8 cellular contexts compared by ENCODE assay signal in genomic region chr16:87457724-87458423, GRCh38. TPM values are rescaled to one million over a fixed set of nuclear protein-coding genes. Genes with fewer than 3 reads are reported as not detected.
DNase-seq lines count a peak whose midpoint lies in the region; ATAC-seq lines count a peak whose summit lies in the region.

No MANE protein-coding gene starts in this region.

- H3K36me3 ChIP-seq in ACC112 (ENCODE audit: insufficient read depth, low read length) (peaks cover 7% of the 10 kb centered on the region; the same call in 1 of the 2 replicates), mesendoderm (ENCODE audit: control insufficient read depth, insufficient read depth, low read length) (peaks cover 2% of the 10 kb centered on the region)

- H2BK15ac ChIP-seq in mesendoderm (replicated peaks; ENCODE audit: low read depth), result no peak overlapping the region

- H4K5ac ChIP-seq in mesendoderm (ENCODE audit: low read length), result no peak overlapping the region

- ATAC-seq in HG02981 (IDR thresholded peaks at IDR 0.05; ENCODE audit: unreplicated experiment) (no peak), GM19455 (IDR thresholded peaks at IDR 0.05; ENCODE audit: unreplicated experiment) (no peak)

- DNase-seq in HS-5 (ENCODE audit: low read depth) (peak; percentile 79), mesendoderm (peak; percentile 85), NCI-H748 (lab: John Stamatoyannopoulos, UW; ENCODE audit: unreplicated experiment) (no peak), cortex of kidney (lab: John Stamatoyannopoulos, UW) (no peak)

- no peak overlapping the region for H4K8ac ChIP-seq in mesendoderm (ENCODE audit: low read depth, low read length)

- no peaks in the 10 kb centered on the region for H3K27me3 Mint-ChIP-seq in activated naive CD8-positive, alpha-beta T cell

- H2AK5ac ChIP-seq in mesendoderm (ENCODE audit: low read length), result no peak overlapping the region

- WGBS in mesendoderm (ENCODE audit: extremely low coverage, insufficient coverage, low lambda C conversion rate), result no CpG with 5 or more reads among the region's 22 CpGs

- H3K4ac ChIP-seq in mesendoderm (ENCODE audit: low read depth, low read length), result no peak overlapping the region

- H3K27ac ChIP-seq in ACC112 (ENCODE audit: low read depth, low read length) (peak overlapping the region; percentile 92), mesendoderm (ENCODE audit: low read depth, low read length) (no peak overlapping the region)

- H3K27ac Mint-ChIP-seq in activated naive CD8-positive, alpha-beta T cell, result peak overlapping the region; percentile 84

- no peak overlapping the region for H3K56ac ChIP-seq in mesendoderm (ENCODE audit: low read length)

- H3K4me1 ChIP-seq in ACC112 (ENCODE audit: control insufficient read depth, insufficient read depth, low read length, unreplicated experiment) (peaks cover 23% of the 10 kb centered on the region), mesendoderm (ENCODE audit: control insufficient read depth, low read depth, low read length) (no peaks in the 10 kb centered on the region)

- H3K79me1 ChIP-seq in mesendoderm (ENCODE audit: low read length), result peaks cover 5% of the 10 kb centered on the region

- no peak overlapping the region for H2BK120ac ChIP-seq in mesendoderm (ENCODE audit: low read depth, low read length)

- peaks cover 29% of the 10 kb centered on the region for H3K4me1 Mint-ChIP-seq in activated naive CD8-positive, alpha-beta T cell (ENCODE audit: low read depth)

- H3K9ac ChIP-seq in mesendoderm (ENCODE audit: low read length), result no peak overlapping the region

- H2BK5ac ChIP-seq in mesendoderm (ENCODE audit: low read length), result no peak overlapping the region

- H3K27me3 ChIP-seq in ACC112 (ENCODE audit: insufficient read depth, low read length) (no peaks in the 10 kb centered on the region), mesendoderm (ENCODE audit: insufficient read depth, low read length, poor library complexity) (no peaks in the 10 kb centered on the region)

- H3K36me3 Mint-ChIP-seq in activated naive CD8-positive, alpha-beta T cell, result peaks cover 2% of the 10 kb centered on the region

- peak overlapping the region; percentile 41 for H3K4me3 Mint-ChIP-seq in activated naive CD8-positive, alpha-beta T cell

- H3K9me3 Mint-ChIP-seq in activated naive CD8-positive, alpha-beta T cell (ENCODE audit: low read depth), result no peaks in the 10 kb centered on the region

- H2AFZ ChIP-seq in ACC112 (ENCODE audit: low read length, unreplicated experiment), result no peak overlapping the region

- no peak overlapping the region for H3K23ac ChIP-seq in mesendoderm (ENCODE audit: low read length)

- H3K79me2 ChIP-seq in ACC112 (ENCODE audit: control insufficient read depth, insufficient read depth, low read length, unreplicated experiment) (peaks cover 24% of the 10 kb centered on the region), mesendoderm (ENCODE audit: control insufficient read depth, insufficient read depth, low read length) (peaks cover 4% of the 10 kb centered on the region)

- H3K4me3 ChIP-seq in ACC112 (ENCODE audit: low read depth, low read length), result peak overlapping the region; percentile 39; the same call in 1 of the 2 replicates
- no peak overlapping the region for H3K4me3 ChIP-seq in mesendoderm (ENCODE audit: low read length)

- no peak overlapping the region for H3K18ac ChIP-seq in mesendoderm (ENCODE audit: low read length)

- no peak overlapping the region for H3K4me2 ChIP-seq in mesendoderm (ENCODE audit: low read length)

RNA-seq across cellular contexts. Expression of gene ZCCHC14, which starts 35.0 kb away (rescaled TPM):
- polyA plus RNA-seq in mesendoderm (2013, experiment 1 of 2), result 13.4 TPM
- 13.1 TPM for polyA plus RNA-seq in mesendoderm (2013, experiment 2 of 2)

Comparison
In these comparisons a context has a peak if more than half of its experiments do, and no peak if none do; other contexts are left out.
1. DNase-seq: peak in HS-5 (single experiment) and mesendoderm (single experiment); none in NCI-H748 (single experiment) and cortex of kidney (single experiment).